ENCODE assay signal across 19 cellular contexts in genomic region chr21:33149166-33149565, GRCh38.
"Had no signal": no experiment of that assay in that cellular context is flagged by ENCODE, and none has a peak within 500 bp of the region (broad histone marks: within the 10 kb centered on the region; RNA-seq: fewer than 3 reads in every experiment).

No MANE protein-coding gene starts in this region.

- DNase-seq: activated CD4-positive, alpha-beta T cell treated with anti-CD3 and anti-CD28 coated beads for 1 hour; activated CD4-positive, alpha-beta T cell treated with anti-CD3 and anti-CD28 coated beads, Interleukin-2, amount 50 U/mL, for 1 hour; activated CD8-positive, alpha-beta T cell treated with anti-CD3 and anti-CD28 coated beads, Interleukin-2, amount 10 ng/mL, durations not matched to agents 7 days and 5 days; activated gamma-delta T cell; activated naive CD4-positive, alpha-beta T cell treated with anti-CD3 and anti-CD28 coated beads, Interleukin-2, amount 50 U/mL, for 16 hours; activated naive CD8-positive, alpha-beta T cell treated with anti-CD3 and anti-CD28 coated beads, Interleukin-2, amount 50 U/mL, for 24 hours; foreskin fibroblast; left lung; naive B cell; sigmoid colon; stimulated activated CD4-positive, alpha-beta T cell treated with anti-CD3 and anti-CD28 coated beads, Interleukin-15, amount 100 ng/mL, for 24 hours; stimulated activated CD4-positive, alpha-beta T cell treated with anti-CD3 and anti-CD28 coated beads, Interleukin-2, amount 100 ng/mL, for 48 hours; stimulated activated CD8-positive, alpha-beta memory T cell treated with anti-CD3 and anti-CD28 coated beads, Interleukin-4, amount 100 ng/mL, for 48 hours; stimulated activated naive B cell treated with anti-CD40 and anti-IgM and Interleukin-4, amounts not matched to agents 10 μg/mL and 1 μg/mL and 100 μg/mL, for 72 hours; testis; trophoblast cell; uterus had no signal

- H3K9me3 ChIP-seq: left lung, sigmoid colon, testis, uterus had no signal

- ATAC-seq: activated CD8-positive, alpha-beta T cell treated with anti-CD3 and anti-CD28 coated beads, Interleukin-2, amount 10 ng/mL, durations not matched to agents 7 days and 5 days; activated naive CD8-positive, alpha-beta T cell treated with anti-CD3 and anti-CD28 coated beads, Interleukin-2, amount 50 U/mL, for 24 hours; left lung; stimulated activated naive B cell treated with anti-CD40 and anti-IgM and Interleukin-4, amounts not matched to agents 10 μg/mL and 1 μg/mL and 100 μg/mL, for 72 hours had no signal

- H3K36me3 ChIP-seq: left lung, sigmoid colon, uterus had no signal

- H3K27me3 ChIP-seq: testis, uterus had no signal

- H3K4me3 ChIP-seq: left lung, lung, sigmoid colon, smooth muscle cell, testis, uterus had no signal

- H3K27ac ChIP-seq: left lung, sigmoid colon, testis, uterus had no signal
